In genomic region chr9:129337287-129338140, GRCh38 we compare ENCODE assay signal across 10 cellular contexts.
DNase-seq lines count a peak whose midpoint lies in the region; ATAC-seq and TF ChIP-seq lines count a peak whose summit lies in the region.
"Had no signal": no experiment of that assay in that cellular context is flagged by ENCODE, and none has a peak within 500 bp of the region (broad histone marks: within the 10 kb centered on the region; RNA-seq: fewer than 3 reads in every experiment).

No MANE protein-coding gene starts in this region.

- no peak overlapping the region for H3K4me3 Mint-ChIP-seq in activated naive CD4-positive, alpha-beta T cell treated with anti-CD3 and anti-CD28 coated beads for 36 hours
- peak overlapping the region; percentile 26 to 93 (median 74) for H3K4me3 Mint-ChIP-seq in naive B cell

- H3K27ac ChIP-seq in duodenal mucosa (ENCODE audit: low read depth, low read length) (peak overlapping the region; percentile 25), transverse colon (peak overlapping the region; percentile 79 to 88 (median 84))

- peak in 1 of 2 donors; percentile 2 for ATAC-seq in naive B cell (ENCODE audit: low read depth in 2 of 2)
- ATAC-seq in HG03045 (IDR thresholded peaks at IDR 0.05; ENCODE audit: unreplicated experiment): no peak
- no peak for ATAC-seq in HG03520 (IDR thresholded peaks at IDR 0.05; ENCODE audit: unreplicated experiment)
- no peak for ATAC-seq in GM18517 (IDR thresholded peaks at IDR 0.05; ENCODE audit: unreplicated experiment)

- H3K27me3 ChIP-seq in duodenal mucosa (ENCODE audit: control insufficient read depth in 1 of 2, insufficient read depth in 2 of 2, low read length in 2 of 2) (peaks cover 3 to 9% of the 10 kb centered on the region in 2 donors), transverse colon (peaks cover 14% of the 10 kb centered on the region)

- no peak for TF ChIP-seq POLR2A in transverse colon (IDR thresholded peaks at IDR 0.05)

- H3K9ac ChIP-seq in duodenal mucosa (ENCODE audit: low read depth in 1 of 2, low read length in 2 of 2): peak overlapping the region; percentile 18 to 43

- TF ChIP-seq CTCF in transverse colon (IDR thresholded peaks at IDR 0.05): no peak

- H3K27me3 Mint-ChIP-seq in activated naive CD4-positive, alpha-beta T cell treated with anti-CD3 and anti-CD28 coated beads for 36 hours (ENCODE audit: low read depth): no peaks in the 10 kb centered on the region
- peaks cover 24 to 50% (median 27%) of the 10 kb centered on the region in 3 donors for H3K27me3 Mint-ChIP-seq in naive B cell

- H3K9me3 ChIP-seq in duodenal mucosa (ENCODE audit: control insufficient read depth in 1 of 2, low read length in 2 of 2) (no peaks in the 10 kb centered on the region), transverse colon (no peaks in the 10 kb centered on the region)

- H3K36me3 ChIP-seq in duodenal mucosa (ENCODE audit: control insufficient read depth in 1 of 2, insufficient read depth in 2 of 2, low read length in 2 of 2): no peaks in the 10 kb centered on the region
- no peaks in the 10 kb centered on the region for H3K36me3 ChIP-seq in transverse colon

- in situ Hi-C loops in transverse colon (cut with MboI; ENCODE audit: low pct_ligation_motif_present in 1 of 4, low pct_unique_long_range_greater_than_20kb in 1 of 4, low sequenced_read_pairs in 3 of 4): no loop called here

- H3K27ac Mint-ChIP-seq in activated naive CD4-positive, alpha-beta T cell treated with anti-CD3 and anti-CD28 coated beads for 36 hours: no peak overlapping the region
- H3K27ac Mint-ChIP-seq in naive B cell: peak overlapping the region in 1 of 6 donors; percentile 61
- H3K27ac Mint-ChIP-seq: activated B cell treated with CpG ODN at 0.5 μM for 24 hours had no signal

- H3K4me3 ChIP-seq in duodenal mucosa (ENCODE audit: low read depth in 1 of 2, low read length in 2 of 2): peak overlapping the region; percentile 31 to 45
- H3K4me3 ChIP-seq in transverse colon: peak overlapping the region in 3 of 4 donors; percentile 15 to 40 (median 20)

- no peaks in the 10 kb centered on the region for H3K36me3 Mint-ChIP-seq in activated naive CD4-positive, alpha-beta T cell treated with anti-CD3 and anti-CD28 coated beads for 36 hours (ENCODE audit: low read depth)
- H3K36me3 Mint-ChIP-seq in naive B cell: peaks cover 0 to 8% of the 10 kb centered on the region in 2 donors

- no peak for TF ChIP-seq EP300 in transverse colon (IDR thresholded peaks at IDR 0.05; ENCODE audit: low read depth)

- intact Hi-C loops in activated naive CD4-positive, alpha-beta T cell treated with anti-CD3 and anti-CD28 coated beads for 36 hours (cut with micrococcal nuclease): loop anchor here (2.0 to 5.0 kb wide), 2 partner anchors 101 to 160 kb away; partner anchors contain the start of gene IER5L
- intact Hi-C loops in transverse colon (cut with DNase I; ENCODE audit: low total_unique reads): loop anchor here (10.0 kb wide), 1 partner anchor 157 kb away; no protein-coding TSS in a partner anchor

- H3K9me3 Mint-ChIP-seq in activated naive CD4-positive, alpha-beta T cell treated with anti-CD3 and anti-CD28 coated beads for 36 hours: no peaks in the 10 kb centered on the region
- peaks cover 0 to 2% (median 0%) of the 10 kb centered on the region in 7 donors for H3K9me3 Mint-ChIP-seq in naive B cell
- H3K9me3 Mint-ChIP-seq: activated B cell treated with CpG ODN at 0.5 μM for 24 hours had no signal

- CTCF ChIA-PET in activated naive CD4-positive, alpha-beta T cell treated with anti-CD3 and anti-CD28 coated beads for 36 hours (lab: Charles Lee): interaction anchor here (1.1 kb wide), 1 partner anchor 164 kb away, joined by 3 read pairs; no protein-coding TSS in a partner anchor

- peak; percentile 27 for DNase-seq in activated naive CD4-positive, alpha-beta T cell treated with anti-CD3 and anti-CD28 coated beads for 36 hours
- no peak for DNase-seq in activated naive CD4-positive, alpha-beta T cell treated with Interleukin-2 at 50 U/mL for 16 hours
- DNase-seq in naive B cell: no peak
- DNase-seq in transverse colon: no peak
- DNase-seq: ACHN had no signal

- WGBS in transverse colon (ENCODE audit: low coverage in 1 of 2), 2 donors: 60 to 94% methylated on average over 3 to 28 of the region's 32 CpGs

- H3K4me1 Mint-ChIP-seq in activated naive CD4-positive, alpha-beta T cell treated with anti-CD3 and anti-CD28 coated beads for 36 hours (ENCODE audit: low read depth): peaks cover 27% of the 10 kb centered on the region
- peaks cover 9 to 32% (median 22%) of the 10 kb centered on the region in 3 donors for H3K4me1 Mint-ChIP-seq in naive B cell

- H3K4me1 ChIP-seq in duodenal mucosa (ENCODE audit: control insufficient read depth in 1 of 2, insufficient read depth in 2 of 2, low read length in 2 of 2): peaks cover 33 to 35% of the 10 kb centered on the region in 2 donors
- H3K4me1 ChIP-seq in transverse colon: peaks cover 26 to 42% (median 36%) of the 10 kb centered on the region in 4 donors
